10 cellular contexts compared by ENCODE assay signal in genomic region chr9:134375011-134375390, GRCh38. TPM values are rescaled to one million over a fixed set of nuclear protein-coding genes. Genes with fewer than 3 reads are reported as not detected.
DNase-seq lines count a peak whose midpoint lies in the region; ATAC-seq and TF ChIP-seq lines count a peak whose summit lies in the region.
"Had no signal": no experiment of that assay in that cellular context is flagged by ENCODE, and none has a peak within 500 bp of the region (broad histone marks: within the 10 kb centered on the region; RNA-seq: fewer than 3 reads in every experiment).

No MANE protein-coding gene starts in this region.

- no peak for ATAC-seq in GM18520 (IDR thresholded peaks at IDR 0.05; ENCODE audit: unreplicated experiment)
- ATAC-seq: activated T-cell treated with anti-CD3 and anti-CD28 coated beads, Interleukin-2, amount 50 U/mL, for 72 hours had no signal

- no peak for TF ChIP-seq POLR2A in transverse colon (IDR thresholded peaks at IDR 0.05)

- H3K27me3 ChIP-seq in mucosa of rectum (ENCODE audit: control insufficient read depth in 2 of 2, insufficient read depth in 2 of 2, low read length in 2 of 2) (no peaks in the 10 kb centered on the region), transverse colon (no peaks in the 10 kb centered on the region), brain microvascular endothelial cell (replicated peaks) (no peaks in the 10 kb centered on the region)

- CTCF ChIA-PET in RWPE1 (lab: Yijun Ruan, JAX) = interaction anchor here (0.6 to 3.2 kb wide), 2 partner anchors 25 to 204 kb away, joined by 6 to 13 read pairs; no protein-coding TSS in a partner anchor

- in situ Hi-C loops in transverse colon (cut with MboI; ENCODE audit: low pct_ligation_motif_present in 1 of 4, low pct_unique_long_range_greater_than_20kb in 1 of 4, low sequenced_read_pairs in 3 of 4) = no loop called here
- in situ Hi-C loops in brain microvascular endothelial cell (cut with HindIII; ENCODE audit: low pct_ligation_motif_present, low sequenced_read_pairs) = no loop called here

- intact Hi-C loops in transverse colon (cut with DNase I; ENCODE audit: low total_unique reads) = no loop called here

- WGBS in transverse colon (ENCODE audit: low coverage in 1 of 2), 2 donors = 60% methylated on average over 6 of the region's 6 CpGs; no CpG with 5 or more reads in 1 of the 2 donors

- H3K9me3 ChIP-seq in mucosa of rectum (ENCODE audit: control insufficient read depth in 2 of 2, low read length in 2 of 2) (no peaks in the 10 kb centered on the region), transverse colon (no peaks in the 10 kb centered on the region)

- no peak overlapping the region for H3K9ac ChIP-seq in mucosa of rectum (ENCODE audit: low read depth in 1 of 2, low read length in 2 of 2)
- H3K9ac ChIP-seq: KMS-11 had no signal

- peak; percentile 88 for TF ChIP-seq EP300 in transverse colon (IDR thresholded peaks at IDR 0.05; ENCODE audit: low read depth)

- H3K27ac ChIP-seq in RWPE1 (peak overlapping the region; percentile 99), epithelial cell of prostate (peak overlapping the region; percentile 81), mucosa of rectum (ENCODE audit: low read depth in 2 of 2, low read length in 2 of 2) (peak overlapping the region; percentile 43 to 61), transverse colon (peak overlapping the region; percentile 65 to 87 (median 78)), brain microvascular endothelial cell (no peak overlapping the region)
- H3K27ac ChIP-seq: KMS-11 had no signal

- TF ChIP-seq CTCF in RWPE1 (conservative IDR thresholded peaks at IDR 0.05; ENCODE audit: low read depth) (no peak), transverse colon (IDR thresholded peaks at IDR 0.05) (no peak), brain microvascular endothelial cell (IDR thresholded peaks at IDR 0.05; ENCODE audit: low read depth, low read length, missing control alignments) (no peak)

- H3K4me3 ChIP-seq in mucosa of rectum (ENCODE audit: low read length in 2 of 2) (no peak overlapping the region), transverse colon (no peak overlapping the region), brain microvascular endothelial cell (ENCODE audit: low read depth, low read length) (no peak overlapping the region)

- DNase-seq in RWPE1 (ENCODE audit: low spot score) (no peak), epithelial cell of prostate (ENCODE audit: low read depth, low spot score) (no peak), transverse colon (no peak), brain microvascular endothelial cell (no peak), T-helper 9 cell (no peak)
- DNase-seq: activated T-cell treated with anti-CD3 and anti-CD28 coated beads, Interleukin-2, amount 50 U/mL, for 72 hours; stimulated activated CD4-positive, alpha-beta T cell treated with anti-CD3 and anti-CD28 coated beads, Interleukin-2, amount 100 ng/mL, for 48 hours had no signal

- H3K4me1 ChIP-seq in mucosa of rectum (ENCODE audit: control insufficient read depth in 2 of 2, insufficient read depth in 2 of 2, low read length in 2 of 2) = peaks cover 69 to 70% of the 10 kb centered on the region in 2 donors
- peaks cover 60 to 82% (median 76%) of the 10 kb centered on the region in 4 donors for H3K4me1 ChIP-seq in transverse colon

- H3K36me3 ChIP-seq in mucosa of rectum (ENCODE audit: control insufficient read depth in 2 of 2, insufficient read depth in 2 of 2, low read length in 2 of 2) (no peaks in the 10 kb centered on the region), transverse colon (no peaks in the 10 kb centered on the region), brain microvascular endothelial cell (replicated peaks) (no peaks in the 10 kb centered on the region)

- POLR2A ChIA-PET in RWPE1 (lab: Yijun Ruan, JAX; ENCODE audit: low non-redundant PET) = interaction anchor here (1.5 kb wide), 1 partner anchor 9 kb away, joined by 4 read pairs; no protein-coding TSS in a partner anchor

RNA-seq across cellular contexts. Expression of gene RXRA, which starts 48.7 kb away (rescaled TPM):
- 10 to 100 TPM; 27.3 to 70.5 (median 58.6) TPM for total RNA-seq in transverse colon
